Comparison of ENCODE assay signal across 1 cellular context in the genomic region with DNA sequence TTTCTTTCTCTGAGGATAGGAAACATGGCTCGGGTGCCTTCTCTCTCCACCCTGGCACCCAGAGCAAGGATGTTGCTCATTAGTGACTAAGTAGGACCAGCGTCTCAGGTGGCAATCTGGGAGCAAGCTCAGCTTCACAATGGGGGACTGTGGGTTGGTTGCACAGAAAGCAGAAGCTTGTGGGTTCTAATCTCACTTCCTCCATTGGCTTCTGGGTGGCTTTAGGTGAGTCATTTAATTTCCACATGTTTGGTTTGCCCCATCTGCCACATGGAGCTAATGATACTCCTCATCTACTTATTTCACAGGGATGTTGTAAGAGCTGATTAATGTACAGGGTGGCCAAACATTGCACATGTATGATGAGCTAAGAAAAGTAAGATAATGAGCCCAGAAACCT.
TF ChIP-seq lines count a peak whose summit lies in the region.

No MANE protein-coding gene starts in this region.

TF ChIP-seq in GM12878, 131 proteins besides CTCF, POLR2A, EP300 and RAD21 (continued from another document and continues in another):
- TF ChIP-seq, protein P1, sequence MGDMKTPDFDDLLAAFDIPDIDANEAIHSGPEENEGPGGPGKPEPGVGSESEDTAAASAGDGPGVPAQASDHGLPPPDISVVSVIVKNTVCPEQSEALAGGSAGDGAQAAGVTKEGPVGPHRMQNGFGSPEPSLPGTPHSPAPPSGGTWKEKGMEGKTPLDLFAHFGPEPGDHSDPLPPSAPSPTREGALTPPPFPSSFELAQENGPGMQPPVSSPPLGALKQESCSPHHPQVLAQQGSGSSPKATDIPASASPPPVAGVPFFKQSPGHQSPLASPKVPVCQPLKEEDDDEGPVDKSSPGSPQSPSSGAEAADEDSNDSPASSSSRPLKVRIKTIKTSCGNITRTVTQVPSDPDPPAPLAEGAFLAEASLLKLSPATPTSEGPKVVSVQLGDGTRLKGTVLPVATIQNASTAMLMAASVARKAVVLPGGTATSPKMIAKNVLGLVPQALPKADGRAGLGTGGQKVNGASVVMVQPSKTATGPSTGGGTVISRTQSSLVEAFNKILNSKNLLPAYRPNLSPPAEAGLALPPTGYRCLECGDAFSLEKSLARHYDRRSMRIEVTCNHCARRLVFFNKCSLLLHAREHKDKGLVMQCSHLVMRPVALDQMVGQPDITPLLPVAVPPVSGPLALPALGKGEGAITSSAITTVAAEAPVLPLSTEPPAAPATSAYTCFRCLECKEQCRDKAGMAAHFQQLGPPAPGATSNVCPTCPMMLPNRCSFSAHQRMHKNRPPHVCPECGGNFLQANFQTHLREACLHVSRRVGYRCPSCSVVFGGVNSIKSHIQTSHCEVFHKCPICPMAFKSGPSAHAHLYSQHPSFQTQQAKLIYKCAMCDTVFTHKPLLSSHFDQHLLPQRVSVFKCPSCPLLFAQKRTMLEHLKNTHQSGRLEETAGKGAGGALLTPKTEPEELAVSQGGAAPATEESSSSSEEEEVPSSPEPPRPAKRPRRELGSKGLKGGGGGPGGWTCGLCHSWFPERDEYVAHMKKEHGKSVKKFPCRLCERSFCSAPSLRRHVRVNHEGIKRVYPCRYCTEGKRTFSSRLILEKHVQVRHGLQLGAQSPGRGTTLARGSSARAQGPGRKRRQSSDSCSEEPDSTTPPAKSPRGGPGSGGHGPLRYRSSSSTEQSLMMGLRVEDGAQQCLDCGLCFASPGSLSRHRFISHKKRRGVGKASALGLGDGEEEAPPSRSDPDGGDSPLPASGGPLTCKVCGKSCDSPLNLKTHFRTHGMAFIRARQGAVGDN (IDR thresholded peaks at IDR 0.05): peak; percentile 37; the same call in 1 of the 2 replicates
- TF ChIP-seq SP1 (IDR thresholded peaks at IDR 0.05; ENCODE audit: low read depth, low read length): peak; percentile 55
- TF ChIP-seq BMI1 (IDR thresholded peaks at IDR 0.05; ENCODE audit: borderline replicate concordance): peak; percentile 77
- TF ChIP-seq HCFC1 (IDR thresholded peaks at IDR 0.05; ENCODE audit: low read length): no peak
- peak; percentile 85 for TF ChIP-seq JUNB (IDR thresholded peaks at IDR 0.05)
- TF ChIP-seq CREM (IDR thresholded peaks at IDR 0.05; ENCODE audit: low read depth): peak; percentile 88
- TF ChIP-seq NR2F1 (conservative IDR thresholded peaks at IDR 0.05): 0 out of 2 replicates have a peak, but pooled peaks have one; percentile 47
- TF ChIP-seq ESRRA (IDR thresholded peaks at IDR 0.05; ENCODE audit: low read length): no peak
- TF ChIP-seq, protein P2, sequence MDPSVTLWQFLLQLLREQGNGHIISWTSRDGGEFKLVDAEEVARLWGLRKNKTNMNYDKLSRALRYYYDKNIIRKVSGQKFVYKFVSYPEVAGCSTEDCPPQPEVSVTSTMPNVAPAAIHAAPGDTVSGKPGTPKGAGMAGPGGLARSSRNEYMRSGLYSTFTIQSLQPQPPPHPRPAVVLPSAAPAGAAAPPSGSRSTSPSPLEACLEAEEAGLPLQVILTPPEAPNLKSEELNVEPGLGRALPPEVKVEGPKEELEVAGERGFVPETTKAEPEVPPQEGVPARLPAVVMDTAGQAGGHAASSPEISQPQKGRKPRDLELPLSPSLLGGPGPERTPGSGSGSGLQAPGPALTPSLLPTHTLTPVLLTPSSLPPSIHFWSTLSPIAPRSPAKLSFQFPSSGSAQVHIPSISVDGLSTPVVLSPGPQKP (IDR thresholded peaks at IDR 0.05; ENCODE audit: low read depth, low read length): no peak
- TF ChIP-seq WRNIP1 (IDR thresholded peaks at IDR 0.05; ENCODE audit: borderline replicate concordance, low read depth, low read length): no peak
- TF ChIP-seq PAX5 (IDR thresholded peaks at IDR 0.05; ENCODE audit: borderline replicate concordance, low read depth, low read length): peak; percentile 93
- TF ChIP-seq STAT1 (conservative IDR thresholded peaks at IDR 0.05): no peak
- peak; percentile 96 for TF ChIP-seq IKZF1 (conservative IDR thresholded peaks at IDR 0.05)
- TF ChIP-seq IRF4 (IDR thresholded peaks at IDR 0.05; ENCODE audit: low read depth, low read length): peak; percentile 94
- no peak for TF ChIP-seq RFX5 (IDR thresholded peaks at IDR 0.05; ENCODE audit: low read depth, low read length)
- TF ChIP-seq MYC (IDR thresholded peaks at IDR 0.05; ENCODE audit: insufficient read depth, insufficient read length, insufficient replicate concordance, low read length, severe bottlenecking): no peak
- peak; percentile 40 for TF ChIP-seq RELA (IDR thresholded peaks at IDR 0.05; ENCODE audit: borderline replicate concordance, partially characterized antibody)
- peak; percentile 97 for TF ChIP-seq EED (IDR thresholded peaks at IDR 0.05; ENCODE audit: low read depth)
- no peak for TF ChIP-seq SMAD5 (IDR thresholded peaks at IDR 0.05; ENCODE audit: low read depth)
- TF ChIP-seq MXI1 (IDR thresholded peaks at IDR 0.05; ENCODE audit: low read depth, low read length): peak; percentile 81
- TF ChIP-seq, protein P3, sequence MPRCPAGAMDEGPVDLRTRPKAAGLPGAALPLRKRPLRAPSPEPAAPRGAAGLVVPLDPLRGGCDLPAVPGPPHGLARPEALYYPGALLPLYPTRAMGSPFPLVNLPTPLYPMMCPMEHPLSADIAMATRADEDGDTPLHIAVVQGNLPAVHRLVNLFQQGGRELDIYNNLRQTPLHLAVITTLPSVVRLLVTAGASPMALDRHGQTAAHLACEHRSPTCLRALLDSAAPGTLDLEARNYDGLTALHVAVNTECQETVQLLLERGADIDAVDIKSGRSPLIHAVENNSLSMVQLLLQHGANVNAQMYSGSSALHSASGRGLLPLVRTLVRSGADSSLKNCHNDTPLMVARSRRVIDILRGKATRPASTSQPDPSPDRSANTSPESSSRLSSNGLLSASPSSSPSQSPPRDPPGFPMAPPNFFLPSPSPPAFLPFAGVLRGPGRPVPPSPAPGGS (IDR thresholded peaks at IDR 0.05; ENCODE audit: borderline replicate concordance, insufficient read depth, low read depth, low read length, poor library complexity, severe bottlenecking): peak; percentile 93
- TF ChIP-seq GATAD2B (conservative IDR thresholded peaks at IDR 0.05; ENCODE audit: low read depth): peak; percentile 65; the same call in 1 of the 2 replicates
- 0 out of 2 replicates have a peak, but pooled peaks have one; percentile 25 for TF ChIP-seq CHD2 (IDR thresholded peaks at IDR 0.05; ENCODE audit: borderline replicate concordance, low read depth, low read length)
- 0 out of 2 replicates have a peak, but pooled peaks have one; percentile 48 for TF ChIP-seq STAT3 (IDR thresholded peaks at IDR 0.05; ENCODE audit: low read depth, low read length)
- TF ChIP-seq, protein P4, sequence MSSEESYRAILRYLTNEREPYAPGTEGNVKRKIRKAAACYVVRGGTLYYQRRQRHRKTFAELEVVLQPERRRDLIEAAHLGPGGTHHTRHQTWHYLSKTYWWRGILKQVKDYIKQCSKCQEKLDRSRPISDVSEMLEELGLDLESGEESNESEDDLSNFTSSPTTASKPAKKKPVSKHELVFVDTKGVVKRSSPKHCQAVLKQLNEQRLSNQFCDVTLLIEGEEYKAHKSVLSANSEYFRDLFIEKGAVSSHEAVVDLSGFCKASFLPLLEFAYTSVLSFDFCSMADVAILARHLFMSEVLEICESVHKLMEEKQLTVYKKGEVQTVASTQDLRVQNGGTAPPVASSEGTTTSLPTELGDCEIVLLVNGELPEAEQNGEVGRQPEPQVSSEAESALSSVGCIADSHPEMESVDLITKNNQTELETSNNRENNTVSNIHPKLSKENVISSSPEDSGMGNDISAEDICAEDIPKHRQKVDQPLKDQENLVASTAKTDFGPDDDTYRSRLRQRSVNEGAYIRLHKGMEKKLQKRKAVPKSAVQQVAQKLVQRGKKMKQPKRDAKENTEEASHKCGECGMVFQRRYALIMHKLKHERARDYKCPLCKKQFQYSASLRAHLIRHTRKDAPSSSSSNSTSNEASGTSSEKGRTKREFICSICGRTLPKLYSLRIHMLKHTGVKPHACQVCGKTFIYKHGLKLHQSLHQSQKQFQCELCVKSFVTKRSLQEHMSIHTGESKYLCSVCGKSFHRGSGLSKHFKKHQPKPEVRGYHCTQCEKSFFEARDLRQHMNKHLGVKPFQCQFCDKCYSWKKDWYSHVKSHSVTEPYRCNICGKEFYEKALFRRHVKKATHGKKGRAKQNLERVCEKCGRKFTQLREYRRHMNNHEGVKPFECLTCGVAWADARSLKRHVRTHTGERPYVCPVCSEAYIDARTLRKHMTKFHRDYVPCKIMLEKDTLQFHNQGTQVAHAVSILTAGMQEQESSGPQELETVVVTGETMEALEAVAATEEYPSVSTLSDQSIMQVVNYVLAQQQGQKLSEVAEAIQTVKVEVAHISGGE (CRISPR knock-in tag; IDR thresholded peaks at IDR 0.05): no peak
- no peak for TF ChIP-seq SREBF2 (IDR thresholded peaks at IDR 0.05; ENCODE audit: low read length)
- peak; percentile 72 for TF ChIP-seq ZNF217 (IDR thresholded peaks at IDR 0.05)
- peak; percentile 58 for TF ChIP-seq MEF2B (IDR thresholded peaks at IDR 0.05; ENCODE audit: partially characterized antibody, poor library complexity, severe bottlenecking)
- no peak for TF ChIP-seq SRF (IDR thresholded peaks at IDR 0.05; ENCODE audit: low read depth in 2 of 2, low read length in 2 of 2)
- TF ChIP-seq MTA3 (IDR thresholded peaks at IDR 0.05; ENCODE audit: borderline replicate concordance, low read length): peak; percentile 96
- TF ChIP-seq PML (IDR thresholded peaks at IDR 0.05; ENCODE audit: low read length): peak; percentile 61; the same call in 1 of the 2 replicates
- no peak for TF ChIP-seq HSF1 (IDR thresholded peaks at IDR 0.05; ENCODE audit: low read depth, low read length)
- 0 out of 2 replicates have a peak, but pooled peaks have one; percentile 46 for TF ChIP-seq MLLT1 (IDR thresholded peaks at IDR 0.05)
- 0 out of 2 replicates have a peak, but pooled peaks have one; percentile 6 for TF ChIP-seq MYB (IDR thresholded peaks at IDR 0.05; ENCODE audit: borderline replicate concordance, low read depth, low read length)
- no peak for TF ChIP-seq HDAC6 (IDR thresholded peaks at IDR 0.05; ENCODE audit: unreplicated experiment)
- peak; percentile 88; the same call in 1 of the 2 replicates for TF ChIP-seq BACH1 (IDR thresholded peaks at IDR 0.05; ENCODE audit: borderline replicate concordance)
- TF ChIP-seq JUND (IDR thresholded peaks at IDR 0.05; ENCODE audit: low read depth, low read length): peak; percentile 39; the same call in 1 of the 2 replicates
- no peak for TF ChIP-seq NFXL1 (IDR thresholded peaks at IDR 0.05; ENCODE audit: borderline replicate concordance)
- TF ChIP-seq ETV6 (conservative IDR thresholded peaks at IDR 0.05 in 1 of 2, IDR thresholded peaks at IDR 0.05 in 1 of 2; ENCODE audit: borderline replicate concordance in 1 of 2, low read depth in 1 of 2): peak in 1 of 2 experiments; percentile 86; a peak in 2 of 4 replicates
- peak; percentile 29; the same call in 1 of the 2 replicates for TF ChIP-seq RAD51 (IDR thresholded peaks at IDR 0.05)
- no peak for TF ChIP-seq NFYA (IDR thresholded peaks at IDR 0.05; ENCODE audit: borderline replicate concordance, low read depth, low read length)
- TF ChIP-seq BRCA1 (IDR thresholded peaks at IDR 0.05; ENCODE audit: low read depth, low read length): no peak
- TF ChIP-seq CREB1 (IDR thresholded peaks at IDR 0.05; ENCODE audit: low read depth): peak; percentile 45
- TF ChIP-seq CBX5 (IDR thresholded peaks at IDR 0.05; ENCODE audit: low read depth): peak; percentile 81
- peak; percentile 75; the same call in 1 of the 2 replicates for TF ChIP-seq TBL1XR1 (IDR thresholded peaks at IDR 0.05; ENCODE audit: low read depth, low read length)
- TF ChIP-seq BHLHE40 (IDR thresholded peaks at IDR 0.05; ENCODE audit: borderline replicate concordance in 1 of 2, low read depth in 2 of 2, low read length in 1 of 2): peak; percentile 30 to 60; a peak in 2 of 4 replicates
- no peak for TF ChIP-seq ASH2L (IDR thresholded peaks at IDR 0.05; ENCODE audit: borderline replicate concordance, low read depth)
- peak; percentile 97 for TF ChIP-seq NFIC (IDR thresholded peaks at IDR 0.05; ENCODE audit: low read depth, low read length)
- no peak for TF ChIP-seq SUZ12 (IDR thresholded peaks at IDR 0.05; ENCODE audit: unreplicated experiment)
- TF ChIP-seq FOXK2 (IDR thresholded peaks at IDR 0.05): no peak
- TF ChIP-seq POU2F2 (IDR thresholded peaks at IDR 0.05; ENCODE audit: borderline replicate concordance, low read depth, low read length): peak; percentile 82
- peak; percentile 88 for TF ChIP-seq TCF12 (IDR thresholded peaks at IDR 0.05; ENCODE audit: low read depth, low read length)
- no peak for TF ChIP-seq E4F1 (IDR thresholded peaks at IDR 0.05; ENCODE audit: borderline replicate concordance, partially characterized antibody)
- TF ChIP-seq IKZF2 (IDR thresholded peaks at IDR 0.05): peak; percentile 97 to 98
